23 cellular contexts compared by ENCODE assay signal in the genomic region with DNA sequence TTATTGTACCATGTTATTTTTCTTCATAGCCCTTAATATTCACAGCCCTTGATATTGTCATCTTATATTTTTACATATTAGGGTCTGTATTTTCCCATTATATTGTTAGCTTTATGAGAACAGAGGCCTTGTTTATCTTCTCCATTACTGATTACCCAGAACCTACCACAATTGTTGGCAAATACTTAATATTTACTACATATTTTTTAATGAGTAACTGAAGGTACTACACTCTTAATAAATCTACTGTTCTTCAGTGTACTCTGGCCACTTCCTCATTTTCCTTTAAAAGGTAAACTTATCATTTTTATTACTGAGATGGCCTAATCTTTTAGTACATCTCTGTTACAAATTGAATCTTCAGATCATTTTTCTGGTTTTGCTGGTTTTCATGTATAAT.
"Had no signal": no experiment of that assay in that cellular context is flagged by ENCODE, and none has a peak within 500 bp of the region (broad histone marks: within the 10 kb centered on the region; RNA-seq: fewer than 3 reads in every experiment).

No MANE protein-coding gene starts in this region.

- H3K9me3 Mint-ChIP-seq: effector memory CD8-positive, alpha-beta T cell; nephron progenitor cell; type B pancreatic cell had no signal

- H3K4me1 Mint-ChIP-seq: naive thymus-derived CD4-positive, alpha-beta T cell; nephron progenitor cell; stimulated activated effector memory CD8-positive, alpha-beta T cell treated with anti-CD3 and anti-CD28 coated beads, Interleukin-12 subunit alpha, Interleukin-12 subunit beta, amount 100 ng/mL, for 72 hours had no signal

- DNase-seq: effector memory CD8-positive, alpha-beta T cell; gastrocnemius medialis; heart right ventricle; hypothalamus; kidney glomerular epithelial cell; mammary epithelial cell; naive thymus-derived CD4-positive, alpha-beta T cell; nephron progenitor cell; retina; right lobe of liver; stimulated activated CD4-positive, alpha-beta T cell treated with anti-CD3 and anti-CD28 coated beads, Interleukin-4, amount 100 ng/mL, for 1 hour; stimulated activated CD8-positive, alpha-beta memory T cell treated with anti-CD3 and anti-CD28 coated beads, Interleukin-4, amount 100 ng/mL, for 48 hours; stimulated activated naive CD8-positive, alpha-beta T cell treated with anti-CD3 and anti-CD28 coated beads, Interleukin-15, Interleukin-2, amounts not matched to agents 100 U/mL and 50 U/mL, for 24 hours; thyroid gland had no signal

- ATAC-seq: effector memory CD8-positive, alpha-beta T cell; gastrocnemius medialis; heart right ventricle; naive thymus-derived CD4-positive, alpha-beta T cell; right lobe of liver; stimulated activated effector memory CD8-positive, alpha-beta T cell treated with anti-CD3 and anti-CD28 coated beads, Interleukin-12 subunit alpha, Interleukin-12 subunit beta, amount 100 ng/mL, for 72 hours; stimulated activated naive CD8-positive, alpha-beta T cell treated with anti-CD3 and anti-CD28 coated beads, Interleukin-15, Interleukin-2, amounts not matched to agents 100 U/mL and 50 U/mL, for 24 hours had no signal

- H3K9ac ChIP-seq: parathyroid adenoma had no signal

- H3K27ac ChIP-seq: epithelial cell of prostate, esophagus muscularis mucosa, gastrocnemius medialis, heart right ventricle, parathyroid adenoma, prostate gland, right lobe of liver, suprapubic skin, thyroid gland had no signal

- H3K27ac Mint-ChIP-seq: effector memory CD8-positive, alpha-beta T cell; naive thymus-derived CD4-positive, alpha-beta T cell; nephron progenitor cell; stimulated activated effector memory CD8-positive, alpha-beta T cell treated with anti-CD3 and anti-CD28 coated beads, Interleukin-12 subunit alpha, Interleukin-12 subunit beta, amount 100 ng/mL, for 72 hours; type B pancreatic cell had no signal

- H3K79me2 ChIP-seq: parathyroid adenoma had no signal

- FAIRE-seq: islet of Langerhans, urothelium cell line had no signal

- H2AFZ ChIP-seq: parathyroid adenoma had no signal

- H3K36me3 ChIP-seq: gastrocnemius medialis, heart right ventricle, prostate gland, right lobe of liver, suprapubic skin, thyroid gland had no signal

- H3K4me3 ChIP-seq: esophagus muscularis mucosa, gastrocnemius medialis, heart right ventricle, prostate gland, right lobe of liver, suprapubic skin, thyroid gland had no signal

- H3K27me3 Mint-ChIP-seq: effector memory CD8-positive, alpha-beta T cell; naive thymus-derived CD4-positive, alpha-beta T cell; type B pancreatic cell had no signal

- H3K27me3 ChIP-seq: esophagus muscularis mucosa, gastrocnemius medialis, suprapubic skin, thyroid gland had no signal

- H3K4me1 ChIP-seq: esophagus muscularis mucosa, gastrocnemius medialis, heart right ventricle, parathyroid adenoma, prostate gland, right lobe of liver, suprapubic skin, thyroid gland had no signal

- H3K4me3 Mint-ChIP-seq: effector memory CD8-positive, alpha-beta T cell; naive thymus-derived CD4-positive, alpha-beta T cell; nephron progenitor cell; stimulated activated effector memory CD8-positive, alpha-beta T cell treated with anti-CD3 and anti-CD28 coated beads, Interleukin-12 subunit alpha, Interleukin-12 subunit beta, amount 100 ng/mL, for 72 hours; type B pancreatic cell had no signal

- H3K9me3 ChIP-seq: esophagus muscularis mucosa, gastrocnemius medialis, heart right ventricle, prostate gland, right lobe of liver, suprapubic skin, thyroid gland had no signal

- H3K36me3 Mint-ChIP-seq: naive thymus-derived CD4-positive, alpha-beta T cell; stimulated activated effector memory CD8-positive, alpha-beta T cell treated with anti-CD3 and anti-CD28 coated beads, Interleukin-12 subunit alpha, Interleukin-12 subunit beta, amount 100 ng/mL, for 72 hours had no signal
